Comparison of ENCODE assay signal across 8 cellular contexts in genomic region chr19:7679771-7680605, GRCh38. TPM values are rescaled to one million over a fixed set of nuclear protein-coding genes. Genes with fewer than 3 reads are reported as not detected.
A peak's percentile ranks its signal among the peaks of the same experiment; 100 is the strongest.
DNase-seq lines count a peak whose midpoint lies in the region; ATAC-seq and TF ChIP-seq lines count a peak whose summit lies in the region.

No MANE protein-coding gene starts in this region.

- H3K36me3 ChIP-seq in mucosa of stomach (ENCODE audit: control insufficient read depth, insufficient read depth, low read length) = no peaks in the 10 kb centered on the region

- intact Hi-C loops in MCF 10A (cut with micrococcal nuclease) = loop anchor here (1.0 kb wide), 3 partner anchors 28 to 326 kb away; no protein-coding TSS in a partner anchor

- H3K4me3 Mint-ChIP-seq in MCF 10A (ENCODE audit: unreplicated experiment) = peak overlapping the region; percentile 84

- peak overlapping the region; percentile 93 for H3K9ac ChIP-seq in mucosa of stomach (ENCODE audit: low read length)

- H3K27ac Mint-ChIP-seq in MCF 10A (ENCODE audit: low read depth, unreplicated experiment) = no peak overlapping the region

- POLR2A ChIA-PET in AG04450 (lab: Yijun Ruan, JAX) (interaction anchor here (0.8 to 0.9 kb wide), 2 partner anchors 30 to 51 kb away, joined by 3 to 11 read pairs; partner anchors contain the start of genes PET100 and XAB2), MCF 10A (lab: Yijun Ruan, JAX) (interaction anchor here (0.6 to 2.2 kb wide), 12 partner anchors 10 to 326 kb away, joined by 3 to 27 read pairs (median 4); partner anchors contain the start of genes PET100 and XAB2)

- peaks cover 10% of the 10 kb centered on the region for H3K4me1 ChIP-seq in mucosa of stomach (ENCODE audit: control insufficient read depth, insufficient read depth, low read length)

- DNase-seq in AG04450 (ENCODE audit: low read depth, low spot score) (no peak), HL-60 (ENCODE audit: low read depth in 1 of 2, low spot score in 1 of 2) (no peak), MCF 10A (ENCODE audit: unreplicated experiment) (no peak), NCI-H2107 treated with DMSO at 0.1 percent for 48 hours (lab: John Stamatoyannopoulos, UW; ENCODE audit: unreplicated experiment) (no peak), DMS153 (lab: John Stamatoyannopoulos, UW) (no peak), ecto neural progenitor cell (ENCODE audit: low spot score) (no peak)

- no peak for TF ChIP-seq CTCF in AG04450 (IDR thresholded peaks at IDR 0.05; ENCODE audit: low read depth, low read length)
- TF ChIP-seq CTCF in HL-60 (IDR thresholded peaks at IDR 0.05; ENCODE audit: insufficient read depth, low read length) = no peak
- TF ChIP-seq CTCF in MCF 10A (IDR thresholded peaks at IDR 0.05; ENCODE audit: unreplicated experiment) = no peak

- H3K9me3 Mint-ChIP-seq in MCF 10A (ENCODE audit: unreplicated experiment) = no peaks in the 10 kb centered on the region

- H3K9me3 ChIP-seq in AG04450 (ENCODE audit: control insufficient read depth, insufficient read depth, low read length) = no peaks in the 10 kb centered on the region; the same call in 1 of the 2 replicates
- no peaks in the 10 kb centered on the region for H3K9me3 ChIP-seq in mucosa of stomach (ENCODE audit: control insufficient read depth, low read length)

- H3K4me1 Mint-ChIP-seq in MCF 10A (ENCODE audit: insufficient read depth, unreplicated experiment) = peaks cover 6% of the 10 kb centered on the region

- CTCF ChIA-PET in AG04450 (lab: Charles Lee) = interaction anchor here (0.6 to 2.2 kb wide), 13 partner anchors 8 to 951 kb away, joined by 3 to 80 read pairs (median 6); partner anchors contain the start of genes PET100, RETN and XAB2
- CTCF ChIA-PET in MCF 10A (lab: Yijun Ruan, JAX) = interaction anchor here (0.6 to 2.8 kb wide), 33 partner anchors 9 to 579 kb away, joined by 3 to 31 read pairs (median 5); partner anchors contain the start of genes CAMSAP3, CLEC4M, PET100 and STXBP2

- H3K27me3 ChIP-seq in AG04450 (ENCODE audit: control insufficient read depth, insufficient read depth, low read length) (peaks cover 3% of the 10 kb centered on the region), HL-60 (ENCODE audit: insufficient read depth, poor library complexity, severe bottlenecking) (no peaks in the 10 kb centered on the region), mucosa of stomach (ENCODE audit: control insufficient read depth, insufficient read depth, low read length) (peaks cover 23% of the 10 kb centered on the region)

- H3K36me3 Mint-ChIP-seq in MCF 10A (ENCODE audit: insufficient read depth, unreplicated experiment) = peaks cover 26% of the 10 kb centered on the region

- no peak for ATAC-seq in HG02981 (IDR thresholded peaks at IDR 0.05; ENCODE audit: unreplicated experiment)

- H3K27me3 Mint-ChIP-seq in MCF 10A (ENCODE audit: insufficient read depth, unreplicated experiment) = no peaks in the 10 kb centered on the region

- no peak overlapping the region for H3K27ac ChIP-seq in AG04450 (ENCODE audit: low read depth, low read length)
- peak overlapping the region; percentile 95 for H3K27ac ChIP-seq in HL-60 (replicated peaks)

- H3K4me3 ChIP-seq in AG04450 (ENCODE audit: low read depth, low read length) (peak overlapping the region; percentile 53), HL-60 (replicated peaks; ENCODE audit: insufficient read depth, low read length) (peak overlapping the region; percentile 1; the same call in 1 of the 2 replicates), mucosa of stomach (ENCODE audit: low read length) (peak overlapping the region; percentile 72)

- no TSS peak for BruUV-seq in MCF 10A (replicated peaks; lab: Mats Ljungman, UMichigan)

RNA-seq across cellular contexts. Expression of gene TRAPPC5, which starts 0.6 kb away (rescaled TPM):
- 42.1 and 69.8 TPM in 2 replicates for polyA plus RNA-seq in AG04450 (2011; rRNA removed)
- polyA minus RNA-seq in AG04450 (2011; rRNA and poly(A)+ RNA removed) = 22.0 and 22.1 TPM in 2 replicates
- 123 and 155 TPM in 2 replicates for total RNA-seq in MCF 10A (2022)

RNA-seq across cellular contexts. Expression of gene MCEMP1, which starts 3.1 kb away (rescaled TPM):
- polyA plus RNA-seq in AG04450 (2011; rRNA removed) = not detected in 2 replicates
- not detected in 2 replicates for polyA minus RNA-seq in AG04450 (2011; rRNA and poly(A)+ RNA removed)
- 0.44 TPM in 1 of 2 replicates, not detected in the other for total RNA-seq in MCF 10A (2022)

RNA-seq across cellular contexts. Expression of gene RETN, which starts 11.1 kb away (rescaled TPM):
- polyA plus RNA-seq in AG04450 (2011; rRNA removed) = not detected in 2 replicates
- polyA minus RNA-seq in AG04450 (2011; rRNA and poly(A)+ RNA removed) = not detected in 2 replicates
- total RNA-seq in MCF 10A (2022) = not detected in 2 replicates

RNA-seq across cellular contexts. Expression of gene FCER2, which starts 21.9 kb away (rescaled TPM):
- not detected in 2 replicates for polyA plus RNA-seq in AG04450 (2011; rRNA removed)
- polyA minus RNA-seq in AG04450 (2011; rRNA and poly(A)+ RNA removed) = not detected in 2 replicates
- total RNA-seq in MCF 10A (2022) = not detected in 2 replicates

RNA-seq across cellular contexts. Expression of gene STXBP2, which starts 43.1 kb away (rescaled TPM):
- polyA plus RNA-seq in AG04450 (2011; rRNA removed) = 5.0 and 7.1 TPM in 2 replicates
- 14.9 and 19.3 TPM in 2 replicates for polyA minus RNA-seq in AG04450 (2011; rRNA and poly(A)+ RNA removed)
- total RNA-seq in MCF 10A (2022) = 94.4 and 102 TPM in 2 replicates

Comparison
In these comparisons a context has a peak if more than half of its experiments do, and no peak if none do; other contexts are left out.
1. H3K4me3 ChIP-seq: peak in every context shown above with its lines; median percentile 72 in mucosa of stomach; 53 in AG04450; 1 in HL-60.